In the genomic region with DNA sequence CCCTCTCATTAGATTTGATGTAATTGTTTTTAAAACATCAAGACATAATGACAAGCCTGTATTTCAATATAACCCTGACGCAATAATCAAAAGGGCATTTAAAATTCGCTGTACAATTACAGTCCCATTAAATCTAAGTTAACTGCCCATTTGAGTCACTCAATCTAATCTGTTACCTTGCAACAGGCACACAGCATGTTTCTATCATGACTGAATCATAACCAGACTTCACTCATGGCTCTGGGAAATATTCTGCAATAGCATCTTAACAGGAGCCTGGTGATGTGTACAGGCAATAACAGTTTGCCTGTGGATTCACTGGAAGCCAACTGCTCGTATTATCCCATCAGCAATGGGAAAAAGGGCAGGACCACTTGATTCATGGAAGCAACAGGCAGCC, we compare ENCODE assay signal across 19 cellular contexts.
DNase-seq lines count a peak whose midpoint lies in the region; ATAC-seq and TF ChIP-seq lines count a peak whose summit lies in the region.
"Had no signal": no experiment of that assay in that cellular context is flagged by ENCODE, and none has a peak within 500 bp of the region (broad histone marks: within the 10 kb centered on the region; RNA-seq: fewer than 3 reads in every experiment).

No MANE protein-coding gene starts in this region.

- peak overlapping the region; percentile 54 for H3K27ac ChIP-seq in HUES48 (ENCODE audit: low read depth, low read length)
- H3K27ac ChIP-seq: heart left ventricle, thyroid gland had no signal

- no peaks in the 10 kb centered on the region for H3K4me1 ChIP-seq in HUES48 (ENCODE audit: control insufficient read depth, insufficient read depth, low read length)
- H3K4me1 ChIP-seq: heart left ventricle, thyroid gland had no signal

- no peaks in the 10 kb centered on the region for H3K36me3 ChIP-seq in HUES48 (ENCODE audit: control insufficient read depth, insufficient read depth, low read length)
- H3K36me3 ChIP-seq: heart left ventricle, thyroid gland had no signal

- TF ChIP-seq CTCF in AG10803 (conservative IDR thresholded peaks at IDR 0.05; ENCODE audit: low read length) = no peak

- H3K27me3 ChIP-seq in HUES48 (ENCODE audit: control insufficient read depth, insufficient read depth, low read length) = no peaks in the 10 kb centered on the region
- H3K27me3 ChIP-seq: heart left ventricle, thyroid gland had no signal

- H3K4me3 ChIP-seq in AG10803 (ENCODE audit: low read length) (no peak overlapping the region), HUES48 (ENCODE audit: low read depth, low read length) (no peak overlapping the region)
- H3K4me3 ChIP-seq: heart left ventricle, thyroid gland had no signal

- peaks cover 7% of the 10 kb centered on the region; the same call in 1 of the 2 replicates for H3K9me3 ChIP-seq in HUES48 (ENCODE audit: control insufficient read depth, insufficient read depth, low read length)
- H3K9me3 ChIP-seq: thyroid gland had no signal

- DNase-seq in AG10803 (ENCODE audit: low read depth) (peak; percentile 31), iris pigment epithelial cell (ENCODE audit: low read depth) (peak; percentile 39), SKM-1 treated with dmso at 0.1 percent for 144 hours (lab: John Stamatoyannopoulos, UW; ENCODE audit: unreplicated experiment) (no peak), NCI-H1092 (lab: John Stamatoyannopoulos, UW) (no peak), T-helper 9 cell (no peak)
- no peak for DNase-seq in effector CD4-positive, alpha-beta T cell
- DNase-seq: activated B cell treated with CpG ODN at 0.5 μM for 24 hours; activated CD4-positive, alpha-beta T cell treated with anti-CD3 and anti-CD28 coated beads, Interleukin-2, amount 50 U/mL, for 4 hours; central memory CD4-positive, alpha-beta T cell; DND-41; H9; heart left ventricle; naive thymus-derived CD8-positive, alpha-beta T cell; NCI-H524 treated with DMSO at 0.1 percent for 48 hours; thyroid gland had no signal

- ATAC-seq in SK-N-SH treated with all-trans-retinoic acid at 6 μM for 48 hours = peak; percentile 54; the same call in 1 of the 3 replicates
- ATAC-seq: heart left ventricle; left lobe of liver; naive thymus-derived CD8-positive, alpha-beta T cell; sciatic nerve had no signal

- H3K9ac ChIP-seq in HUES48 (ENCODE audit: low read depth, low read length) = no peak overlapping the region

TF ChIP-seq in SK-N-SH treated with all-trans-retinoic acid at 6 μM for 48 hours, 23 proteins besides CTCF, POLR2A, EP300 and RAD21 (continues in another document):
- TF ChIP-seq SNAI2 (CRISPR knock-in tag; IDR thresholded peaks at IDR 0.05) = peak; percentile 83; the same call in 1 of the 2 replicates
- TF ChIP-seq GLIS3 (CRISPR knock-in tag; IDR thresholded peaks at IDR 0.05) = peak; percentile 92; the same call in 1 of the 2 replicates
- TF ChIP-seq, protein P1, sequence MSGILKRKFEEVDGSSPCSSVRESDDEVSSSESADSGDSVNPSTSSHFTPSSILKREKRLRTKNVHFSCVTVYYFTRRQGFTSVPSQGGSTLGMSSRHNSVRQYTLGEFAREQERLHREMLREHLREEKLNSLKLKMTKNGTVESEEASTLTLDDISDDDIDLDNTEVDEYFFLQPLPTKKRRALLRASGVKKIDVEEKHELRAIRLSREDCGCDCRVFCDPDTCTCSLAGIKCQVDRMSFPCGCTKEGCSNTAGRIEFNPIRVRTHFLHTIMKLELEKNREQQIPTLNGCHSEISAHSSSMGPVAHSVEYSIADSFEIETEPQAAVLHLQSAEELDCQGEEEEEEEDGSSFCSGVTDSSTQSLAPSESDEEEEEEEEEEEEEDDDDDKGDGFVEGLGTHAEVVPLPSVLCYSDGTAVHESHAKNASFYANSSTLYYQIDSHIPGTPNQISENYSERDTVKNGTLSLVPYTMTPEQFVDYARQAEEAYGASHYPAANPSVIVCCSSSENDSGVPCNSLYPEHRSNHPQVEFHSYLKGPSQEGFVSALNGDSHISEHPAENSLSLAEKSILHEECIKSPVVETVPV (CRISPR knock-in tag; IDR thresholded peaks at IDR 0.05) = no peak
- no peak for TF ChIP-seq BACH2 (CRISPR knock-in tag; IDR thresholded peaks at IDR 0.05; ENCODE audit: borderline replicate concordance)
- TF ChIP-seq ZFP3 (CRISPR knock-in tag; IDR thresholded peaks at IDR 0.05) = peak; percentile 82
- TF ChIP-seq ZNF565 (CRISPR knock-in tag; conservative IDR thresholded peaks at IDR 0.05; ENCODE audit: low read depth) = peak; percentile 83; the same call in 1 of the 2 replicates
- TF ChIP-seq, protein P2, sequence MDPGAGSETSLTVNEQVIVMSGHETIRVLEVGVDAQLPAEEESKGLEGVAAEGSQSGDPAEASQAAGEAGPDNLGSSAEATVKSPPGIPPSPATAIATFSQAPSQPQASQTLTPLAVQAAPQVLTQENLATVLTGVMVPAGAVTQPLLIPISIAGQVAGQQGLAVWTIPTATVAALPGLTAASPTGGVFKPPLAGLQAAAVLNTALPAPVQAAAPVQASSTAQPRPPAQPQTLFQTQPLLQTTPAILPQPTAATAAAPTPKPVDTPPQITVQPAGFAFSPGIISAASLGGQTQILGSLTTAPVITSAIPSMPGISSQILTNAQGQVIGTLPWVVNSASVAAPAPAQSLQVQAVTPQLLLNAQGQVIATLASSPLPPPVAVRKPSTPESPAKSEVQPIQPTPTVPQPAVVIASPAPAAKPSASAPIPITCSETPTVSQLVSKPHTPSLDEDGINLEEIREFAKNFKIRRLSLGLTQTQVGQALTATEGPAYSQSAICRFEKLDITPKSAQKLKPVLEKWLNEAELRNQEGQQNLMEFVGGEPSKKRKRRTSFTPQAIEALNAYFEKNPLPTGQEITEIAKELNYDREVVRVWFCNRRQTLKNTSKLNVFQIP (CRISPR knock-in tag; IDR thresholded peaks at IDR 0.05; ENCODE audit: borderline replicate concordance, low read depth) = no peak
- TF ChIP-seq OSR1 (CRISPR knock-in tag; IDR thresholded peaks at IDR 0.05) = no peak
- peak; percentile 92 for TF ChIP-seq ESRRG (CRISPR knock-in tag; IDR thresholded peaks at IDR 0.05)
- peak; percentile 89 for TF ChIP-seq TCF4 (CRISPR knock-in tag; IDR thresholded peaks at IDR 0.05; ENCODE audit: borderline replicate concordance)
- TF ChIP-seq, protein P3, sequence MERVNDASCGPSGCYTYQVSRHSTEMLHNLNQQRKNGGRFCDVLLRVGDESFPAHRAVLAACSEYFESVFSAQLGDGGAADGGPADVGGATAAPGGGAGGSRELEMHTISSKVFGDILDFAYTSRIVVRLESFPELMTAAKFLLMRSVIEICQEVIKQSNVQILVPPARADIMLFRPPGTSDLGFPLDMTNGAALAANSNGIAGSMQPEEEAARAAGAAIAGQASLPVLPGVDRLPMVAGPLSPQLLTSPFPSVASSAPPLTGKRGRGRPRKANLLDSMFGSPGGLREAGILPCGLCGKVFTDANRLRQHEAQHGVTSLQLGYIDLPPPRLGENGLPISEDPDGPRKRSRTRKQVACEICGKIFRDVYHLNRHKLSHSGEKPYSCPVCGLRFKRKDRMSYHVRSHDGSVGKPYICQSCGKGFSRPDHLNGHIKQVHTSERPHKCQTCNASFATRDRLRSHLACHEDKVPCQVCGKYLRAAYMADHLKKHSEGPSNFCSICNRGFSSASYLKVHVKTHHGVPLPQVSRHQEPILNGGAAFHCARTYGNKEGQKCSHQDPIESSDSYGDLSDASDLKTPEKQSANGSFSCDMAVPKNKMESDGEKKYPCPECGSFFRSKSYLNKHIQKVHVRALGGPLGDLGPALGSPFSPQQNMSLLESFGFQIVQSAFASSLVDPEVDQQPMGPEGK (CRISPR knock-in tag; IDR thresholded peaks at IDR 0.05; ENCODE audit: borderline replicate concordance) = no peak; the same call in 1 of the 2 replicates
- no peak for TF ChIP-seq CSDC2 (CRISPR knock-in tag; IDR thresholded peaks at IDR 0.05)
- TF ChIP-seq ZFP30 (CRISPR knock-in tag; IDR thresholded peaks at IDR 0.05) = no peak
- TF ChIP-seq PPARA (CRISPR knock-in tag; IDR thresholded peaks at IDR 0.05; ENCODE audit: borderline replicate concordance) = no peak
- TF ChIP-seq, protein P4, sequence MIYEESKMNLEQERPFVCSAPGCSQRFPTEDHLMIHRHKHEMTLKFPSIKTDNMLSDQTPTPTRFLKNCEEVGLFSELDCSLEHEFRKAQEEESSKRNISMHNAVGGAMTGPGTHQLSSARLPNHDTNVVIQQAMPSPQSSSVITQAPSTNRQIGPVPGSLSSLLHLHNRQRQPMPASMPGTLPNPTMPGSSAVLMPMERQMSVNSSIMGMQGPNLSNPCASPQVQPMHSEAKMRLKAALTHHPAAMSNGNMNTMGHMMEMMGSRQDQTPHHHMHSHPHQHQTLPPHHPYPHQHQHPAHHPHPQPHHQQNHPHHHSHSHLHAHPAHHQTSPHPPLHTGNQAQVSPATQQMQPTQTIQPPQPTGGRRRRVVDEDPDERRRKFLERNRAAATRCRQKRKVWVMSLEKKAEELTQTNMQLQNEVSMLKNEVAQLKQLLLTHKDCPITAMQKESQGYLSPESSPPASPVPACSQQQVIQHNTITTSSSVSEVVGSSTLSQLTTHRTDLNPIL (CRISPR knock-in tag; IDR thresholded peaks at IDR 0.05; ENCODE audit: low read depth) = peak; percentile 91
- TF ChIP-seq ZC3H10 (CRISPR knock-in tag; IDR thresholded peaks at IDR 0.05) = no peak
- TF ChIP-seq RARB (CRISPR knock-in tag; IDR thresholded peaks at IDR 0.05) = no peak
- TF ChIP-seq ZNF8 (CRISPR knock-in tag; IDR thresholded peaks at IDR 0.05) = no peak
- no peak for TF ChIP-seq ZNF70 (CRISPR knock-in tag; IDR thresholded peaks at IDR 0.05)
- peak; percentile 98 for TF ChIP-seq ISL1 (CRISPR knock-in tag; IDR thresholded peaks at IDR 0.05)
- TF ChIP-seq ARNTL (CRISPR knock-in tag; IDR thresholded peaks at IDR 0.05; ENCODE audit: borderline replicate concordance, low read depth) = no peak
- TF ChIP-seq TOX (CRISPR knock-in tag; IDR thresholded peaks at IDR 0.05; ENCODE audit: borderline replicate concordance) = no peak

Comparison
In these comparisons a context has a peak if more than half of its experiments do, and no peak if none do; other contexts are left out.
1. DNase-seq: peak in AG10803 (single experiment) and iris pigment epithelial cell (single experiment); none in effector CD4-positive, alpha-beta T cell (single experiment), SKM-1 treated with dmso at 0.1 percent for 144 hours (single experiment), NCI-H1092 (single experiment) and T-helper 9 cell (single experiment).